Comparison of ENCODE assay signal across 15 cellular contexts in the genomic region with DNA sequence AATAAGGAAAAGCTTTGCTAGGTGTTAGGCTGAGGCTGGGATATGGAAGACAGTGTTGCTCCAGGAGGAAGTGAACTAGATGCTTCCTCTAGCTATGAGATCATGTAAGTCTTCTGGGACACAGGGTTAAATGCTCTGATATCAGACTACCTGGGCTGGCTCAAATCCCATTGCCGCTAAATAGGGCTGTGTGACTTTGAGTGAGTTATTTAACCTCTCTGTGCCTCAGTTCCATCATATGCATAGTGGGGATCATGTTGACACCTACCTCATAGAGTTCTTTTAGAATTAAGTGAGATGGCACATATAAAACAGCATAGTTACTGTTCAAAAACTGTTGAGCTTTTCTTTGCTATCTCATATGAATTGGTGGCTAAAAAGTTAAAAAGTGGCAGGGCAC.
"Had no signal": no experiment of that assay in that cellular context is flagged by ENCODE, and none has a peak within 500 bp of the region (broad histone marks: within the 10 kb centered on the region; RNA-seq: fewer than 3 reads in every experiment).

No MANE protein-coding gene starts in this region.

- ATAC-seq: gastroesophageal sphincter; stimulated activated memory B cell treated with anti-CD40 and anti-IgM and Interleukin-4, amounts not matched to agents 10 μg/mL and 1 μg/mL and 100 μg/mL, for 72 hours had no signal

- H3K4me3 Mint-ChIP-seq: stimulated activated memory B cell treated with anti-CD40 and anti-IgM and Interleukin-4, amounts not matched to agents 10 μg/mL and 1 μg/mL and 100 μg/mL, for 72 hours; stimulated activated naive CD8-positive, alpha-beta T cell treated with anti-CD3 and anti-CD28 coated beads, Interleukin-15, Interleukin-2, amounts not matched to agents 100 ng/mL and 50 ng/mL, for 24 hours had no signal

- H3K36me3 Mint-ChIP-seq: immature natural killer cell; naive B cell; stimulated activated memory B cell treated with anti-CD40 and anti-IgM and Interleukin-4, amounts not matched to agents 10 μg/mL and 1 μg/mL and 100 μg/mL, for 72 hours had no signal

- H3K4me3 ChIP-seq: dorsolateral prefrontal cortex, esophagus squamous epithelium, gastroesophageal sphincter, left ventricle myocardium inferior, lower lobe of right lung, psoas muscle, spleen, testis, transverse colon had no signal

- H3K9me3 ChIP-seq: esophagus squamous epithelium, gastroesophageal sphincter, left ventricle myocardium inferior, lower lobe of right lung, psoas muscle, spleen, testis, transverse colon had no signal

- H3K27ac Mint-ChIP-seq: naive B cell; stimulated activated memory B cell treated with anti-CD40 and anti-IgM and Interleukin-4, amounts not matched to agents 10 μg/mL and 1 μg/mL and 100 μg/mL, for 72 hours; stimulated activated naive CD8-positive, alpha-beta T cell treated with anti-CD3 and anti-CD28 coated beads, Interleukin-15, Interleukin-2, amounts not matched to agents 100 ng/mL and 50 ng/mL, for 24 hours had no signal

- H3K36me3 ChIP-seq: esophagus squamous epithelium, gastroesophageal sphincter, left ventricle myocardium inferior, lower lobe of right lung, spleen, transverse colon had no signal

- H3K27ac ChIP-seq: dorsolateral prefrontal cortex, gastroesophageal sphincter, left ventricle myocardium inferior, lower lobe of right lung, psoas muscle, spleen, testis had no signal

- DNase-seq: cortex of kidney, esophagus squamous epithelium, naive B cell, spleen had no signal

- H3K9me3 Mint-ChIP-seq: immature natural killer cell; naive B cell; nephron; stimulated activated memory B cell treated with anti-CD40 and anti-IgM and Interleukin-4, amounts not matched to agents 10 μg/mL and 1 μg/mL and 100 μg/mL, for 72 hours; stimulated activated naive CD8-positive, alpha-beta T cell treated with anti-CD3 and anti-CD28 coated beads, Interleukin-15, Interleukin-2, amounts not matched to agents 100 ng/mL and 50 ng/mL, for 24 hours had no signal

- H3K27me3 ChIP-seq: dorsolateral prefrontal cortex, esophagus squamous epithelium, gastroesophageal sphincter, spleen, testis, transverse colon had no signal

- H3K27me3 Mint-ChIP-seq: stimulated activated memory B cell treated with anti-CD40 and anti-IgM and Interleukin-4, amounts not matched to agents 10 μg/mL and 1 μg/mL and 100 μg/mL, for 72 hours; stimulated activated naive CD8-positive, alpha-beta T cell treated with anti-CD3 and anti-CD28 coated beads, Interleukin-15, Interleukin-2, amounts not matched to agents 100 ng/mL and 50 ng/mL, for 24 hours had no signal
